8 cellular contexts compared by ENCODE assay signal in the genomic region with DNA sequence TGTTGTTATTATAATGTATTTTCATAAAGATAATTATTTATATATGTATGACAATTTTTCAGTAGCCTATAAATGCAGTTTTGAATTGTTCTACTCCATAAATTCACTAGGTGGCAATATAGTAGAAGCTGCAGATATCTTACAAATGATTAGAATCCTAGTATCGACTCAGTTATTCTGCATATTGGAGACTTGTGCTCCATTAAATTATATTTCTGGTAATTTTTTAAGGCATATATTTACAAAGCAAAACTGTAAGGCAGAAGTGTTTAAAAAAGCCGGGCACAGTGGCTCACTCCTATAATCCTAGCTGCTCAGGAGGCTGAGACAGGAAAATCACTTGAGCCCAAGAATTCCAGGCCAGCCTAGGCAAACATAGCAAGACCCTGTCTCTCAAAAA. TPM values are rescaled to one million over a fixed set of nuclear protein-coding genes. Genes with fewer than 3 reads are reported as not detected.
DNase-seq lines count a peak whose midpoint lies in the region; ATAC-seq, FAIRE-seq and TF ChIP-seq lines count a peak whose summit lies in the region.

No MANE protein-coding gene starts in this region.

- ATAC-seq in activated CD8-positive, alpha-beta T cell treated with anti-CD3 and anti-CD28 coated beads for 36 hours, result no peak
- ATAC-seq in activated CD8-positive, alpha-beta T cell treated with anti-CD3 and anti-CD28 coated beads, Interleukin-2, amount 10 ng/mL, durations not matched to agents 7 days and 5 days, result no peak
- ATAC-seq in left lung, result no peak

- peak; percentile 48 for TF ChIP-seq CTCF in activated CD8-positive, alpha-beta T cell treated with anti-CD3 and anti-CD28 coated beads for 36 hours (IDR thresholded peaks at IDR 0.05)
- peak in 1 of 2 donors; percentile 23 for TF ChIP-seq CTCF in left lung (IDR thresholded peaks at IDR 0.05)

- FAIRE-seq in small intestine (lab: Jason Lieb, UNC), result no peak

- H3K27me3 Mint-ChIP-seq in activated CD8-positive, alpha-beta T cell treated with anti-CD3 and anti-CD28 coated beads for 36 hours, result no peaks in the 10 kb centered on the region
- H3K27me3 Mint-ChIP-seq in activated CD8-positive, alpha-beta T cell treated with anti-CD3 and anti-CD28 coated beads, Interleukin-2, amount 10 ng/mL, durations not matched to agents 7 days and 5 days (ENCODE audit: low read depth), result no peaks in the 10 kb centered on the region

- H3K4me1 ChIP-seq in small intestine (ENCODE audit: control insufficient read depth in 2 of 2, insufficient read depth in 1 of 2, low read depth in 1 of 2, low read length in 1 of 2) (no peaks in the 10 kb centered on the region), left lung (no peaks in the 10 kb centered on the region)

- 66 to 79% (median 73%) methylated on average over 2 of the region's 2 CpGs for WGBS in small intestine, 3 donors

- no peak for DNase-seq in activated CD8-positive, alpha-beta T cell treated with anti-CD3 and anti-CD28 coated beads for 36 hours
- DNase-seq in activated CD8-positive, alpha-beta T cell treated with anti-CD3 and anti-CD28 coated beads, Interleukin-2, amount 10 ng/mL, durations not matched to agents 7 days and 5 days, result no peak
- DNase-seq in NCI-H446 treated with DMSO at 0.1 percent for 48 hours (lab: John Stamatoyannopoulos, UW) (peak; percentile 50), dermis blood vessel endothelial cell (peak; percentile 35), small intestine (peak; percentile 17), NCI-H1930 (lab: John Stamatoyannopoulos, UW) (no peak), posterior cingulate gyrus (no peak), left lung (no peak)

- POLR2A ChIA-PET in activated CD8-positive, alpha-beta T cell treated with anti-CD3 and anti-CD28 coated beads for 36 hours (lab: Charles Lee), result interaction anchor here (1.9 kb wide), 1 partner anchor 11 kb away, joined by 5 read pairs; no protein-coding TSS in a partner anchor
- POLR2A ChIA-PET in activated CD8-positive, alpha-beta T cell treated with anti-CD3 and anti-CD28 coated beads, Interleukin-2, amount 10 ng/mL, durations not matched to agents 7 days and 5 days (lab: Charles Lee), result no interaction called here

- CTCF ChIA-PET in activated CD8-positive, alpha-beta T cell treated with anti-CD3 and anti-CD28 coated beads for 36 hours (lab: Charles Lee), result interaction anchor here (0.6 to 1.8 kb wide), 6 partner anchors 10 to 1883 kb away, joined by 3 to 8 read pairs (median 3); no protein-coding TSS in a partner anchor
- CTCF ChIA-PET in activated CD8-positive, alpha-beta T cell treated with anti-CD3 and anti-CD28 coated beads, Interleukin-2, amount 10 ng/mL, durations not matched to agents 7 days and 5 days (lab: Charles Lee), result interaction anchor here (0.9 to 1.9 kb wide), 6 partner anchors 9 to 107 kb away, joined by 3 to 8 read pairs (median 4); no protein-coding TSS in a partner anchor

- H3K9me3 ChIP-seq in small intestine (ENCODE audit: control insufficient read depth, low read depth), result no peaks in the 10 kb centered on the region
- H3K9me3 ChIP-seq in left lung, result no peaks in the 10 kb centered on the region

- no peaks in the 10 kb centered on the region for H3K4me1 Mint-ChIP-seq in activated CD8-positive, alpha-beta T cell treated with anti-CD3 and anti-CD28 coated beads for 36 hours (ENCODE audit: low read depth)
- H3K4me1 Mint-ChIP-seq in activated CD8-positive, alpha-beta T cell treated with anti-CD3 and anti-CD28 coated beads, Interleukin-2, amount 10 ng/mL, durations not matched to agents 7 days and 5 days (ENCODE audit: low read depth), result no peaks in the 10 kb centered on the region

- peaks cover 4% of the 10 kb centered on the region for H3K36me3 Mint-ChIP-seq in activated CD8-positive, alpha-beta T cell treated with anti-CD3 and anti-CD28 coated beads for 36 hours (ENCODE audit: low read depth)
- no peaks in the 10 kb centered on the region for H3K36me3 Mint-ChIP-seq in activated CD8-positive, alpha-beta T cell treated with anti-CD3 and anti-CD28 coated beads, Interleukin-2, amount 10 ng/mL, durations not matched to agents 7 days and 5 days (ENCODE audit: low read depth)

- no peak overlapping the region for H3K4me3 Mint-ChIP-seq in activated CD8-positive, alpha-beta T cell treated with anti-CD3 and anti-CD28 coated beads for 36 hours
- H3K4me3 Mint-ChIP-seq in activated CD8-positive, alpha-beta T cell treated with anti-CD3 and anti-CD28 coated beads, Interleukin-2, amount 10 ng/mL, durations not matched to agents 7 days and 5 days, result no peak overlapping the region

- H3K9me3 Mint-ChIP-seq in activated CD8-positive, alpha-beta T cell treated with anti-CD3 and anti-CD28 coated beads for 36 hours, result no peaks in the 10 kb centered on the region
- H3K9me3 Mint-ChIP-seq in activated CD8-positive, alpha-beta T cell treated with anti-CD3 and anti-CD28 coated beads, Interleukin-2, amount 10 ng/mL, durations not matched to agents 7 days and 5 days (ENCODE audit: insufficient read depth), result no peaks in the 10 kb centered on the region

- H3K4me3 ChIP-seq in small intestine (ENCODE audit: low read depth in 1 of 2, low read length in 2 of 2) (no peak overlapping the region), left lung (no peak overlapping the region)

- intact Hi-C loops in activated CD8-positive, alpha-beta T cell treated with anti-CD3 and anti-CD28 coated beads for 36 hours (cut with micrococcal nuclease), result loop anchor here (10.0 kb wide), 1 partner anchor 81 kb away; no protein-coding TSS in a partner anchor
- intact Hi-C loops in posterior cingulate gyrus (cut with DNase I), result no loop called here
- intact Hi-C loops in left lung (cut with DNase I), result no loop called here

- H3K27ac ChIP-seq in small intestine (ENCODE audit: low read depth in 1 of 2, low read length in 1 of 2), result no peak overlapping the region
- H3K27ac ChIP-seq in left lung, result no peak overlapping the region

- H3K36me3 ChIP-seq in small intestine (ENCODE audit: control insufficient read depth in 2 of 2, insufficient read depth in 2 of 2, low read length in 2 of 2) (peaks cover 0 to 2% of the 10 kb centered on the region in 2 donors), left lung (peaks cover 0 to 31% of the 10 kb centered on the region in 2 donors)

- H3K27me3 ChIP-seq in small intestine (ENCODE audit: control insufficient read depth in 2 of 2, insufficient read depth in 2 of 2, low read length in 2 of 2) (no peaks in the 10 kb centered on the region), left lung (no peaks in the 10 kb centered on the region)

- H3K27ac Mint-ChIP-seq in activated CD8-positive, alpha-beta T cell treated with anti-CD3 and anti-CD28 coated beads for 36 hours, result no peak overlapping the region
- H3K27ac Mint-ChIP-seq in activated CD8-positive, alpha-beta T cell treated with anti-CD3 and anti-CD28 coated beads, Interleukin-2, amount 10 ng/mL, durations not matched to agents 7 days and 5 days, result no peak overlapping the region

RNA-seq across cellular contexts. Expression of gene DPY19L3, which starts 58.7 kb away (rescaled TPM):
- total RNA-seq in activated CD8-positive, alpha-beta T cell treated with anti-CD3 and anti-CD28 coated beads for 36 hours, result 10 to 100 TPM; 10.4 to 12.4 TPM
- total RNA-seq in activated CD8-positive, alpha-beta T cell treated with anti-CD3 and anti-CD28 coated beads, Interleukin-2, amount 10 ng/mL, durations not matched to agents 7 days and 5 days, result 10 to 100 TPM; 13.0 to 13.6 TPM
- total RNA-seq in dermis blood vessel endothelial cell, result 37.8 and 44.6 TPM in 2 replicates
- 1 to 10 TPM; 2.7 to 4.1 (median 3.1) TPM for polyA plus RNA-seq in small intestine
- total RNA-seq in left lung, result 10 to 100 TPM; 31.5 to 44.9 TPM

Comparison
In these comparisons a context has a peak if more than half of its experiments do, and no peak if none do; other contexts are left out.
1. DNase-seq: peak in NCI-H446 treated with DMSO at 0.1 percent for 48 hours (single experiment), dermis blood vessel endothelial cell (single experiment) and small intestine (single experiment); none in activated CD8-positive, alpha-beta T cell treated with anti-CD3 and anti-CD28 coated beads for 36 hours (single experiment), activated CD8-positive, alpha-beta T cell treated with anti-CD3 and anti-CD28 coated beads, Interleukin-2, amount 10 ng/mL, durations not matched to agents 7 days and 5 days (single experiment), NCI-H1930 (0 of 2), posterior cingulate gyrus (0 of 10) and left lung (0 of 2).